9 cellular contexts compared by ENCODE assay signal in genomic region chr9:114434878-114435311, GRCh38. TPM values are rescaled to one million over a fixed set of nuclear protein-coding genes. Genes with fewer than 3 reads are reported as not detected.
DNase-seq lines count a peak whose midpoint lies in the region; ATAC-seq and TF ChIP-seq lines count a peak whose summit lies in the region.
"Had no signal": no experiment of that assay in that cellular context is flagged by ENCODE, and none has a peak within 500 bp of the region (broad histone marks: within the 10 kb centered on the region; RNA-seq: fewer than 3 reads in every experiment).

No MANE protein-coding gene starts in this region.

- H3K27ac Mint-ChIP-seq in glutamatergic neuron (ENCODE audit: unreplicated experiment) = no peak overlapping the region

- CTCF ChIA-PET in RWPE1 (lab: Yijun Ruan, JAX) = interaction anchor here (0.5 to 2.2 kb wide), 25 partner anchors 8 to 448 kb away, joined by 3 to 11 read pairs (median 4); partner anchors contain the start of genes ATP6V1G1 and WHRN

- peak; percentile 42 for DNase-seq in NCI-H1436 (lab: John Stamatoyannopoulos, UW)
- DNase-seq in NCI-H1436 treated with DMSO at 0.1 percent for 48 hours (lab: John Stamatoyannopoulos, UW) = no peak
- peak; percentile 41 for DNase-seq in KBM-7
- DNase-seq in RWPE1 (ENCODE audit: low spot score) = peak; percentile 91
- peak; percentile 49 for DNase-seq in fibroblast of pulmonary artery (ENCODE audit: low read depth)
- DNase-seq in putamen (ENCODE audit: low spot score) = peak; percentile 55
- DNase-seq in glutamatergic neuron = no peak

- TF ChIP-seq CTCF in RWPE1 (conservative IDR thresholded peaks at IDR 0.05; ENCODE audit: low read depth) (peak; percentile 87), fibroblast of pulmonary artery (IDR thresholded peaks at IDR 0.05; ENCODE audit: low read length, missing control alignments) (peak; percentile 78), glutamatergic neuron (IDR thresholded peaks at IDR 0.05; ENCODE audit: partially characterized antibody, unreplicated experiment) (no peak)

- POLR2A ChIA-PET in RWPE1 (lab: Yijun Ruan, JAX; ENCODE audit: low non-redundant PET) = no interaction called here

- no peak overlapping the region for H3K4me3 Mint-ChIP-seq in glutamatergic neuron (ENCODE audit: unreplicated experiment)

- H3K4me1 Mint-ChIP-seq in glutamatergic neuron (ENCODE audit: low read depth, unreplicated experiment) = no peaks in the 10 kb centered on the region

- H3K27me3 Mint-ChIP-seq in glutamatergic neuron (ENCODE audit: unreplicated experiment) = no peaks in the 10 kb centered on the region

- no peaks in the 10 kb centered on the region for H3K36me3 Mint-ChIP-seq in glutamatergic neuron (ENCODE audit: unreplicated experiment)

- no peaks in the 10 kb centered on the region for H3K9me3 Mint-ChIP-seq in glutamatergic neuron (ENCODE audit: unreplicated experiment)

- ATAC-seq in HG03521 (IDR thresholded peaks at IDR 0.05; ENCODE audit: unreplicated experiment) = no peak

- in situ Hi-C loops in KBM-7 (cut with MboI; ENCODE audit: low pct_unique_long_range_greater_than_20kb, low sequenced_read_pairs) = no loop called here

- no peak overlapping the region for H3K4me3 ChIP-seq in fibroblast of pulmonary artery (replicated peaks; ENCODE audit: low read depth, low read length)
- H3K4me3 ChIP-seq: BLaER1 treated with 17β-estradiol and CSF1 and Interleukin-3, amounts not matched to agents 10 nM and 100 nM had no signal

- H3K27ac ChIP-seq in RWPE1 = no peak overlapping the region
- H3K27ac ChIP-seq: BLaER1 treated with 17β-estradiol and CSF1 and Interleukin-3, amounts not matched to agents 10 nM and 100 nM had no signal

RNA-seq across cellular contexts. Expression of gene AKNA, which starts 47.1 kb away (rescaled TPM):
- 32.6 TPM for total RNA-seq in glutamatergic neuron (ENCODE audit: unreplicated experiment)

Comparison
In these comparisons a context has a peak if more than half of its experiments do, and no peak if none do; other contexts are left out.
1. DNase-seq: peak in NCI-H1436 (single experiment), KBM-7 (single experiment), RWPE1 (single experiment), fibroblast of pulmonary artery (single experiment) and putamen (single experiment); none in NCI-H1436 treated with DMSO at 0.1 percent for 48 hours (single experiment) and glutamatergic neuron (single experiment).